Comparison of ENCODE assay signal across 35 cellular contexts in genomic region chr5:85929713-85930112, GRCh38.
"Had no signal": no experiment of that assay in that cellular context is flagged by ENCODE, and none has a peak within 500 bp of the region (broad histone marks: within the 10 kb centered on the region; RNA-seq: fewer than 3 reads in every experiment).

No MANE protein-coding gene starts in this region.

- H3K9me3 ChIP-seq: MG63 had no signal

- DNase-seq: Karpas-422, Kasumi-1, MG63, MM.1S, MV-4-11, NCI-H1048, NCI-H1092, NCI-H1092 treated with DMSO at 0.1 percent for 48 hours, NCI-H1105, NCI-H1105 treated with DMSO at 0.1 percent for 48 hours, NCI-H1417, NCI-H1417 treated with DMSO at 0.1 percent for 48 hours, NCI-H1436, NCI-H1436 treated with DMSO at 0.1 percent for 48 hours, NCI-H146, NCI-H1694, NCI-H1694 treated with DMSO at 0.1 percent for 48 hours, NCI-H187, NCI-H187 treated with DMSO at 0.1 percent for 48 hours, NCI-H1930, NCI-H2029, NCI-H2029 treated with DMSO at 0.1 percent for 48 hours, NCI-H2081, NCI-H2081 treated with DMSO at 0.1 percent for 48 hours, NCI-H2107, NCI-H2171, NCI-H2171 treated with DMSO at 0.1 percent for 48 hours, NCI-H2227 treated with DMSO at 0.1 percent for 48 hours, NCI-H226, NCI-H345, NCI-H446, NCI-H446 treated with DMSO at 0.1 percent for 48 hours, NCI-H510A, NCI-H510A treated with DMSO at 0.1 percent for 48 hours, NCI-H524 had no signal
